In the genomic region with DNA sequence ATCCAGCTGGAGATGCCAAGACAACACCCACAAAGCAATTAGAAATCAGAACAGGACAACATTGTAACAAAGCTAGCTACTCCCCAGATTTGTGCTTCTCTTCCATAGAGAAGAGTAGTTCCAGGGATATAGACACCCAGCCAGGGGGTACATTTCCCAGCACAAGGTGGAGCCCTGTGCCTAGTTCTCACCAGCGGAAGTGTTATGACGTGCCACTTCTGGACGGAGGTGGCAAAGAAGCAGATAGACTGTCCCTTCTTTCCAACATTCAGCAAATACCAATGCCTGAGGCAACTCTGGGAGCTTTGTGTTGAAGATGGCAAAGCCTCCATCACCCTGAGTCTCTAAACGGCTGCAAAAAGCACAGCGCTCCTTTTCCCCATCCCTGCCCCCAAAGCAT, we compare ENCODE assay signal across 9 cellular contexts. TPM values are rescaled to one million over a fixed set of nuclear protein-coding genes. Genes with fewer than 3 reads are reported as not detected.
DNase-seq lines count a peak whose midpoint lies in the region; ATAC-seq, FAIRE-seq and TF ChIP-seq lines count a peak whose summit lies in the region.
"Had no signal": no experiment of that assay in that cellular context is flagged by ENCODE, and none has a peak within 500 bp of the region (broad histone marks: within the 10 kb centered on the region; RNA-seq: fewer than 3 reads in every experiment).

No MANE protein-coding gene starts in this region.

- H3K4me3 ChIP-seq in osteoblast (ENCODE audit: insufficient read depth, low read length) (no peak overlapping the region), H7 (ENCODE audit: insufficient read depth, low read depth, low read length) (no peak overlapping the region)

- H3K36me3 Mint-ChIP-seq in activated T-cell treated with anti-CD3 and anti-CD28 coated beads, Interleukin-2, amount 50 U/mL, for 24 hours (ENCODE audit: low read depth) = no peaks in the 10 kb centered on the region

- H3K79me2 ChIP-seq in osteoblast (ENCODE audit: insufficient read depth, low read length) = no peaks in the 10 kb centered on the region

- no peaks in the 10 kb centered on the region for H4K20me1 ChIP-seq in osteoblast (ENCODE audit: insufficient read depth, low read length)

- FAIRE-seq in GM19239 (lab: Jason Lieb, UNC) = no peak

- H3K36me3 ChIP-seq in osteoblast (ENCODE audit: insufficient read depth, low read length) = no peaks in the 10 kb centered on the region
- H3K36me3 ChIP-seq in H7 (replicated peaks; ENCODE audit: control insufficient read depth, insufficient read depth, low read length) = no peaks in the 10 kb centered on the region

- TF ChIP-seq CTCF in osteoblast (IDR thresholded peaks at IDR 0.05; ENCODE audit: extremely low read depth, low read depth, low read length) = peak; percentile 45

- H3K9me3 ChIP-seq in osteoblast (ENCODE audit: low read depth, low read length) = no peaks in the 10 kb centered on the region

- peak overlapping the region; percentile 54 for H3K4me2 ChIP-seq in osteoblast (ENCODE audit: insufficient read depth, low read length)

- H3K4me1 ChIP-seq in osteoblast (ENCODE audit: insufficient read depth, low read length) = peaks cover 27% of the 10 kb centered on the region

- H3K27me3 ChIP-seq in osteoblast (ENCODE audit: insufficient read depth, low read length) = no peaks in the 10 kb centered on the region
- H3K27me3 ChIP-seq in H7 (ENCODE audit: control insufficient read depth, insufficient read depth, low read length) = no peaks in the 10 kb centered on the region

- no peak overlapping the region for H3K27ac Mint-ChIP-seq in activated T-cell treated with anti-CD3 and anti-CD28 coated beads, Interleukin-2, amount 50 U/mL, for 24 hours
- H3K27ac Mint-ChIP-seq: activated CD4-positive, alpha-beta T cell treated with anti-CD3 and anti-CD28 coated beads, Interleukin-2, amount 10 ng/mL, durations not matched to agents 7 days and 5 days had no signal

- peak overlapping the region; percentile 70 for H2AFZ ChIP-seq in osteoblast (ENCODE audit: low read length)

- no peaks in the 10 kb centered on the region for H3K9me3 Mint-ChIP-seq in activated T-cell treated with anti-CD3 and anti-CD28 coated beads, Interleukin-2, amount 50 U/mL, for 24 hours
- H3K9me3 Mint-ChIP-seq: activated CD4-positive, alpha-beta T cell treated with anti-CD3 and anti-CD28 coated beads, Interleukin-2, amount 10 ng/mL, durations not matched to agents 7 days and 5 days had no signal

- peaks cover 7% of the 10 kb centered on the region for H3K4me1 Mint-ChIP-seq in activated T-cell treated with anti-CD3 and anti-CD28 coated beads, Interleukin-2, amount 50 U/mL, for 24 hours (ENCODE audit: low read depth)

- DNase-seq in EL (peak; percentile 35), NOMO-1 treated with DMSO at 0.1 percent for 48 hours (lab: John Stamatoyannopoulos, UW; ENCODE audit: unreplicated experiment) (peak; percentile 79), osteoblast (ENCODE audit: insufficient read length, low spot score, missing footprints) (no peak), H7 (no peak), GM19239 (ENCODE audit: insufficient read length, low spot score) (no peak)
- no peak for DNase-seq in activated T-cell treated with anti-CD3 and anti-CD28 coated beads, Interleukin-2, amount 50 U/mL, for 24 hours
- DNase-seq: activated CD4-positive, alpha-beta T cell treated with anti-CD3 and anti-CD28 coated beads, Interleukin-2, amount 10 ng/mL, durations not matched to agents 7 days and 5 days had no signal

- no peaks in the 10 kb centered on the region for H3K27me3 Mint-ChIP-seq in activated T-cell treated with anti-CD3 and anti-CD28 coated beads, Interleukin-2, amount 50 U/mL, for 24 hours

- H3K4me3 Mint-ChIP-seq in activated T-cell treated with anti-CD3 and anti-CD28 coated beads, Interleukin-2, amount 50 U/mL, for 24 hours = no peak overlapping the region
- H3K4me3 Mint-ChIP-seq: activated CD4-positive, alpha-beta T cell treated with anti-CD3 and anti-CD28 coated beads, Interleukin-2, amount 10 ng/mL, durations not matched to agents 7 days and 5 days had no signal

- no peak overlapping the region for H3K27ac ChIP-seq in osteoblast (ENCODE audit: low read depth, low read length)

- ATAC-seq in esophagus mucosa (peak; percentile 75), GM19463 (IDR thresholded peaks at IDR 0.05; ENCODE audit: unreplicated experiment) (no peak)

RNA-seq across cellular contexts. Expression of gene GSAP, which starts 23.4 kb away (rescaled TPM):
- total RNA-seq in esophagus mucosa (9.8 TPM), osteoblast (10.6 and 13.0 TPM in 2 replicates)
- 3.7 and 4.3 TPM in 2 replicates for total RNA-seq in H7 (2014; rRNA removed; shearing (Covaris generic))

Comparison
In these comparisons a context has a peak if more than half of its experiments do, and no peak if none do; other contexts are left out.
1. DNase-seq: peak in EL (single experiment) and NOMO-1 treated with DMSO at 0.1 percent for 48 hours (single experiment); none in osteoblast (single experiment), H7 (single experiment), activated T-cell treated with anti-CD3 and anti-CD28 coated beads, Interleukin-2, amount 50 U/mL, for 24 hours (single experiment) and GM19239 (single experiment).